In genomic region chr21:46634427-46634826, GRCh38 we compare ENCODE assay signal across 9 cellular contexts. TPM values are rescaled to one million over a fixed set of nuclear protein-coding genes. Genes with fewer than 3 reads are reported as not detected.
DNase-seq lines count a peak whose midpoint lies in the region; ATAC-seq, FAIRE-seq and TF ChIP-seq lines count a peak whose summit lies in the region.
"Had no signal": no experiment of that assay in that cellular context is flagged by ENCODE, and none has a peak within 500 bp of the region (broad histone marks: within the 10 kb centered on the region; RNA-seq: fewer than 3 reads in every experiment).

No MANE protein-coding gene starts in this region.

- intact Hi-C loops in activated T-helper 2 cell treated with anti-CD3 and anti-CD28 coated beads, Interferon-gamma antibody, Interleukin-2, Interleukin-4, amounts not matched to agents 10 μg/mL and 5 μg/mL and 100 μg/mL, durations not matched to agents 14 hours and 24 hours and 36 hours (cut with micrococcal nuclease): no loop called here
- intact Hi-C loops in HepG2 (cut with micrococcal nuclease; ENCODE audit: unreplicated experiment): no loop called here

- WGBS in HepG2 (ENCODE audit: low lambda C conversion rate): 44% methylated on average over 8 of the region's 8 CpGs

- H3K27ac ChIP-seq in HepG2 (ENCODE audit: extremely low read length, insufficient read depth, low read length) (no peak overlapping the region), thoracic aorta (peak overlapping the region; percentile 98 to 99)

- ATAC-seq in HepG2 (no peak), thoracic aorta (ENCODE audit: insufficient number of reproducible peaks, low FRiP score, low read depth) (no peak), GM21717 (IDR thresholded peaks at IDR 0.05; ENCODE audit: unreplicated experiment) (no peak)

- peak overlapping the region; percentile 89 for H3K4me3 Mint-ChIP-seq in activated T-cell treated with anti-CD3 and anti-CD28 coated beads, Interleukin-2, amount 50 U/mL, for 24 hours
- H3K4me3 Mint-ChIP-seq in activated T-helper 2 cell treated with anti-CD3 and anti-CD28 coated beads, Interferon-gamma antibody, Interleukin-2, Interleukin-4, amounts not matched to agents 10 μg/mL and 5 μg/mL and 100 μg/mL, durations not matched to agents 14 hours and 24 hours and 36 hours (ENCODE audit: low read depth): peak overlapping the region; percentile 93

- H3K9me3 ChIP-seq in HepG2 (ENCODE audit: low read length) (no peaks in the 10 kb centered on the region), thoracic aorta (no peaks in the 10 kb centered on the region)

- peaks cover 48% of the 10 kb centered on the region for H3K4me1 ChIP-seq in HepG2 (ENCODE audit: insufficient read depth, low read length)
- H3K4me1 ChIP-seq in thoracic aorta (ENCODE audit: control insufficient read depth in 1 of 2, low read depth in 2 of 2): peaks cover 32 to 38% of the 10 kb centered on the region in 2 donors

- H3K4me1 Mint-ChIP-seq in activated T-cell treated with anti-CD3 and anti-CD28 coated beads, Interleukin-2, amount 50 U/mL, for 24 hours (ENCODE audit: low read depth): peaks cover 62% of the 10 kb centered on the region
- H3K4me1 Mint-ChIP-seq in activated T-helper 2 cell treated with anti-CD3 and anti-CD28 coated beads, Interferon-gamma antibody, Interleukin-2, Interleukin-4, amounts not matched to agents 10 μg/mL and 5 μg/mL and 100 μg/mL, durations not matched to agents 14 hours and 24 hours and 36 hours (ENCODE audit: low read depth): peaks cover 52% of the 10 kb centered on the region

- in situ Hi-C loops in HepG2 (cut with HindIII; ENCODE audit: extremely low pct_ligation_motif_present, low pct_unique_long_range_greater_than_20kb): no loop called here

- H3K27me3 ChIP-seq in HepG2 (ENCODE audit: control insufficient read depth in 1 of 2, insufficient read depth in 2 of 2, low read length in 2 of 2) (no peaks in the 10 kb centered on the region; a peak in 1 of 5 replicates), thoracic aorta (replicated peaks; ENCODE audit: insufficient read depth) (no peaks in the 10 kb centered on the region)

- peak overlapping the region in 1 of 3 experiments; percentile 93; a peak in 1 of 6 replicates for H3K4me3 ChIP-seq in HepG2 (replicated peaks in 1 of 3; ENCODE audit: insufficient read depth in 1 of 3, low read depth in 2 of 3, low read length in 3 of 3)
- peak overlapping the region; percentile 72 for H3K4me3 ChIP-seq in thoracic aorta

- TF ChIP-seq POLR2A in HepG2 (IDR thresholded peaks at IDR 0.05; ENCODE audit: insufficient read depth in 1 of 2, low read depth in 2 of 2, low read length in 2 of 2): no peak

- DNase-seq in activated T-cell treated with anti-CD3 and anti-CD28 coated beads, Interleukin-2, amount 50 U/mL, for 24 hours: peak; percentile 39
- no peak for DNase-seq in activated T-cell treated with anti-CD3 and anti-CD28 coated beads for 4 hours
- DNase-seq in activated T-helper 2 cell treated with anti-CD3 and anti-CD28 coated beads, Interferon-gamma antibody, Interleukin-2, Interleukin-4, amounts not matched to agents 10 μg/mL and 5 μg/mL and 100 μg/mL, durations not matched to agents 14 hours and 24 hours and 36 hours (ENCODE audit: low spot score): no peak
- peak; percentile 12 for DNase-seq in HepG2 (ENCODE audit: low spot score)
- DNase-seq in thoracic aorta (ENCODE audit: low spot score): no peak
- DNase-seq in SIG-M5 (lab: John Stamatoyannopoulos, UW): no peak
- DNase-seq in activated CD8-positive, alpha-beta memory T cell treated with anti-CD3 and anti-CD28 coated beads, Interleukin-2, amount 50 U/mL, for 48 hours: no peak

- peaks cover under 1% of the 10 kb centered on the region; the same call in 1 of the 2 replicates for H4K20me1 ChIP-seq in HepG2 (ENCODE audit: insufficient read depth, low read length)

- H3K36me3 Mint-ChIP-seq in activated T-cell treated with anti-CD3 and anti-CD28 coated beads, Interleukin-2, amount 50 U/mL, for 24 hours (ENCODE audit: low read depth): peaks cover 19% of the 10 kb centered on the region
- peaks cover 17% of the 10 kb centered on the region for H3K36me3 Mint-ChIP-seq in activated T-helper 2 cell treated with anti-CD3 and anti-CD28 coated beads, Interferon-gamma antibody, Interleukin-2, Interleukin-4, amounts not matched to agents 10 μg/mL and 5 μg/mL and 100 μg/mL, durations not matched to agents 14 hours and 24 hours and 36 hours (ENCODE audit: low read depth)

- no peaks in the 10 kb centered on the region for H3K27me3 Mint-ChIP-seq in activated T-cell treated with anti-CD3 and anti-CD28 coated beads, Interleukin-2, amount 50 U/mL, for 24 hours
- H3K27me3 Mint-ChIP-seq in activated T-helper 2 cell treated with anti-CD3 and anti-CD28 coated beads, Interferon-gamma antibody, Interleukin-2, Interleukin-4, amounts not matched to agents 10 μg/mL and 5 μg/mL and 100 μg/mL, durations not matched to agents 14 hours and 24 hours and 36 hours (ENCODE audit: low read depth): peaks cover 7% of the 10 kb centered on the region

- BruUV-seq in HepG2 (replicated peaks; lab: Mats Ljungman, UMichigan): no TSS peak

- H3K27ac Mint-ChIP-seq in activated T-cell treated with anti-CD3 and anti-CD28 coated beads, Interleukin-2, amount 50 U/mL, for 24 hours: peak overlapping the region; percentile 97
- peak overlapping the region; percentile 97 for H3K27ac Mint-ChIP-seq in activated T-helper 2 cell treated with anti-CD3 and anti-CD28 coated beads, Interferon-gamma antibody, Interleukin-2, Interleukin-4, amounts not matched to agents 10 μg/mL and 5 μg/mL and 100 μg/mL, durations not matched to agents 14 hours and 24 hours and 36 hours

- TF ChIP-seq RAD21 in HepG2 (CRISPR knock-in tag; IDR thresholded peaks at IDR 0.05): no peak

- no peak overlapping the region for H2AFZ ChIP-seq in HepG2 (ENCODE audit: low read length)

- H3K9me3 Mint-ChIP-seq in activated T-cell treated with anti-CD3 and anti-CD28 coated beads, Interleukin-2, amount 50 U/mL, for 24 hours: peaks cover 3% of the 10 kb centered on the region
- peaks cover 4% of the 10 kb centered on the region for H3K9me3 Mint-ChIP-seq in activated T-helper 2 cell treated with anti-CD3 and anti-CD28 coated beads, Interferon-gamma antibody, Interleukin-2, Interleukin-4, amounts not matched to agents 10 μg/mL and 5 μg/mL and 100 μg/mL, durations not matched to agents 14 hours and 24 hours and 36 hours

- CTCF ChIA-PET in HepG2 (lab: Yijun Ruan, JAX; ENCODE audit: low intra/inter-chr PET ratio, low total read pairs): no interaction called here

- no peak overlapping the region for H3K9ac ChIP-seq in HepG2 (ENCODE audit: insufficient read depth, low read depth, low read length)

- peak overlapping the region; percentile 74 for H3K4me2 ChIP-seq in HepG2 (ENCODE audit: low read depth, low read length)

- no peak for TF ChIP-seq EP300 in HepG2 (IDR thresholded peaks at IDR 0.05; ENCODE audit: low read depth in 2 of 2, low read length in 2 of 2)
- no peak for TF ChIP-seq EP300 in HepG2 (CRISPR knock-in tag; IDR thresholded peaks at IDR 0.05; ENCODE audit: borderline replicate concordance)

- FAIRE-seq in HepG2 (lab: Jason Lieb, UNC): no peak
- FAIRE-seq: endometrium had no signal

- TF ChIP-seq CTCF in HepG2 (CRISPR knock-in tag; IDR thresholded peaks at IDR 0.05) (no peak), thoracic aorta (IDR thresholded peaks at IDR 0.05) (no peak)

- peaks cover 28% of the 10 kb centered on the region for H3K79me2 ChIP-seq in HepG2 (ENCODE audit: insufficient read depth, low read length)

- POLR2A ChIA-PET in HepG2 (lab: Yijun Ruan, JAX): interaction anchor here (0.8 to 5.1 kb wide), 2 partner anchors 13 to 125 kb away, joined by 3 to 48 read pairs; no protein-coding TSS in a partner anchor

- H3K36me3 ChIP-seq in HepG2 (replicated peaks in 1 of 2; ENCODE audit: control insufficient read depth in 1 of 2, insufficient read depth in 2 of 2, low read length in 2 of 2) (no peaks in the 10 kb centered on the region), thoracic aorta (no peaks in the 10 kb centered on the region)

RNA-seq across cellular contexts. Expression of gene PRMT2, which starts 1.0 kb away (rescaled TPM):
- 71.0 and 73.9 TPM in 2 replicates for total RNA-seq in activated T-helper 2 cell treated with anti-CD3 and anti-CD28 coated beads, Interferon-gamma antibody, Interleukin-2, Interleukin-4, amounts not matched to agents 10 μg/mL and 5 μg/mL and 100 μg/mL, durations not matched to agents 14 hours and 24 hours and 36 hours
- total RNA-seq in HepG2 (2016; rRNA removed; fragmentation: Illumina TruSeq; extraction: Trizol): 54.4 and 63.3 TPM in 2 replicates
- 77.4 and 86.8 TPM in 2 replicates for total RNA-seq in HepG2 (2016; cell fraction: cytosol; rRNA removed; fragmentation: Illumina TruSeq; extraction: Trizol; ENCODE audit: low read depth)
- total RNA-seq in HepG2 (2016; cell fraction: insoluble cytoplasmic fraction; rRNA removed; fragmentation: Illumina TruSeq; extraction: Trizol): 53.4 and 57.4 TPM in 2 replicates
- total RNA-seq in HepG2 (2016; cell fraction: membrane; rRNA removed; fragmentation: Illumina TruSeq; extraction: Trizol): 107 and 119 TPM in 2 replicates
- 30.5 and 39.1 TPM in 2 replicates for total RNA-seq in HepG2 (2016; cell fraction: nucleus; rRNA removed; fragmentation: Illumina TruSeq; extraction: Trizol)
- polyA plus RNA-seq in HepG2 (2011; rRNA removed): 75.9 and 78.8 TPM in 2 replicates
- 94.5 and 113 TPM in 2 replicates for polyA plus RNA-seq in HepG2 (2011; cell fraction: cytosol; rRNA removed)
- polyA plus RNA-seq in HepG2 (2011; cell fraction: nucleus; rRNA removed): 103 and 105 TPM in 2 replicates
- 35.7 and 48.7 TPM in 2 replicates for polyA plus RNA-seq in HepG2 (2012)
- polyA plus RNA-seq in HepG2 (2016; cell fraction: cytosol; fragmentation: Illumina TruSeq; extraction: Trizol; ENCODE audit: low read depth): 112 and 134 TPM in 2 replicates
- 63.9 and 73.9 TPM in 2 replicates for polyA plus RNA-seq in HepG2 (2016; cell fraction: insoluble cytoplasmic fraction; fragmentation: Illumina TruSeq; extraction: Trizol; ENCODE audit: low read depth)
- 114 and 126 TPM in 2 replicates for polyA plus RNA-seq in HepG2 (2016; cell fraction: membrane; fragmentation: Illumina TruSeq; extraction: Trizol; ENCODE audit: low read depth)
- 61.2 and 66.3 TPM in 2 replicates for polyA plus RNA-seq in HepG2 (2016; cell fraction: nucleus; fragmentation: Illumina TruSeq; extraction: Trizol; ENCODE audit: insufficient read depth, low read depth)
- polyA minus RNA-seq in HepG2 (2011; rRNA and poly(A)+ RNA removed; ENCODE audit: low replicate concordance): 63.7 and 112 TPM in 2 replicates
- 25.9 and 26.0 TPM in 2 replicates for polyA minus RNA-seq in HepG2 (2011; cell fraction: cytosol; rRNA and poly(A)+ RNA removed)
- polyA minus RNA-seq in HepG2 (2011; cell fraction: nucleus; rRNA and poly(A)+ RNA removed): 50.1 and 53.1 TPM in 2 replicates
- total RNA-seq in thoracic aorta: 100 to 1,000 TPM; 125 to 126 TPM

RNA-seq across cellular contexts. Expression of gene S100B, which starts 29.5 kb away (rescaled TPM):
- total RNA-seq in activated T-helper 2 cell treated with anti-CD3 and anti-CD28 coated beads, Interferon-gamma antibody, Interleukin-2, Interleukin-4, amounts not matched to agents 10 μg/mL and 5 μg/mL and 100 μg/mL, durations not matched to agents 14 hours and 24 hours and 36 hours: not detected in 2 replicates
- total RNA-seq in HepG2 (2016; rRNA removed; fragmentation: Illumina TruSeq; extraction: Trizol) (not detected in 2 replicates), thoracic aorta (1 to 10 TPM; 4.7 to 8.4 TPM)
- 0.26 TPM in 1 of 2 replicates, not detected in the other for total RNA-seq in HepG2 (2016; cell fraction: cytosol; rRNA removed; fragmentation: Illumina TruSeq; extraction: Trizol; ENCODE audit: low read depth)
- total RNA-seq in HepG2 (2016; cell fraction: insoluble cytoplasmic fraction; rRNA removed; fragmentation: Illumina TruSeq; extraction: Trizol): not detected in 2 replicates
- total RNA-seq in HepG2 (2016; cell fraction: membrane; rRNA removed; fragmentation: Illumina TruSeq; extraction: Trizol): not detected in 2 replicates
- total RNA-seq in HepG2 (2016; cell fraction: nucleus; rRNA removed; fragmentation: Illumina TruSeq; extraction: Trizol): not detected in 2 replicates
- not detected in 2 replicates for polyA plus RNA-seq in HepG2 (2011; rRNA removed)
- polyA plus RNA-seq in HepG2 (2011; cell fraction: cytosol; rRNA removed): not detected in 2 replicates
- polyA plus RNA-seq in HepG2 (2011; cell fraction: nucleus; rRNA removed): not detected in 2 replicates
- polyA plus RNA-seq in HepG2 (2012): not detected in 2 replicates
- not detected in 2 replicates for polyA plus RNA-seq in HepG2 (2016; cell fraction: cytosol; fragmentation: Illumina TruSeq; extraction: Trizol; ENCODE audit: low read depth)
- polyA plus RNA-seq in HepG2 (2016; cell fraction: insoluble cytoplasmic fraction; fragmentation: Illumina TruSeq; extraction: Trizol; ENCODE audit: low read depth): not detected in 2 replicates
- polyA plus RNA-seq in HepG2 (2016; cell fraction: membrane; fragmentation: Illumina TruSeq; extraction: Trizol; ENCODE audit: low read depth): not detected in 2 replicates
- polyA plus RNA-seq in HepG2 (2016; cell fraction: nucleus; fragmentation: Illumina TruSeq; extraction: Trizol; ENCODE audit: insufficient read depth, low read depth): not detected in 2 replicates
- not detected in 2 replicates for polyA minus RNA-seq in HepG2 (2011; rRNA and poly(A)+ RNA removed; ENCODE audit: low replicate concordance)
- not detected in 2 replicates for polyA minus RNA-seq in HepG2 (2011; cell fraction: cytosol; rRNA and poly(A)+ RNA removed)
- 0.90 TPM in 1 of 2 replicates, not detected in the other for polyA minus RNA-seq in HepG2 (2011; cell fraction: nucleus; rRNA and poly(A)+ RNA removed)

Comparison
In these comparisons a context has a peak if more than half of its experiments do, and no peak if none do; other contexts are left out.
1. DNase-seq: peak in activated T-cell treated with anti-CD3 and anti-CD28 coated beads, Interleukin-2, amount 50 U/mL, for 24 hours (single experiment) and HepG2 (single experiment); none in activated T-cell treated with anti-CD3 and anti-CD28 coated beads for 4 hours (single experiment), activated T-helper 2 cell treated with anti-CD3 and anti-CD28 coated beads, Interferon-gamma antibody, Interleukin-2, Interleukin-4, amounts not matched to agents 10 μg/mL and 5 μg/mL and 100 μg/mL, durations not matched to agents 14 hours and 24 hours and 36 hours (single experiment), thoracic aorta (single experiment), SIG-M5 (single experiment) and activated CD8-positive, alpha-beta memory T cell treated with anti-CD3 and anti-CD28 coated beads, Interleukin-2, amount 50 U/mL, for 48 hours (single experiment).